ENCODE assay signal across 13 cellular contexts in the genomic region with DNA sequence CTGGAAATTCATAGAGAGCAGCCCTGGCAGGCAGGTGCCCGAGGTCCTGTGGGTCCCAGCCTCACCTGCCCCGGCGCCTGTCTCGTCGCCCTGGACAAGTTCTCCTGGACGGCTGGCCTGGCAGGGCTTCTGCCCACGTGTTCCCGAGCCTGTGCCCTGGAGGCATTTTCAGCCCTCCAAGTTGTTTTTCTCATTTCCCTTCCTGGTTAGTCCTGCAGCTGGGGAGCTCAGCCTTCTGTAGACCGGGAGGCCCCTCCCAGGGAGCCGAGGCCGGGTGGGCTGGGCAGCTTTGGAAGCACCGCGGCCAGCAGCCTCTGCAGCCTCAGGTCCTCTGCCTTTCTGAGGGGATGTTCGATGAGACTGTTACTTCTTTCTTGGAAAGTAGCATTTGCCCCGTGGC.
DNase-seq lines count a peak whose midpoint lies in the region; ATAC-seq and TF ChIP-seq lines count a peak whose summit lies in the region.
"Had no signal": no experiment of that assay in that cellular context is flagged by ENCODE, and none has a peak within 500 bp of the region (broad histone marks: within the 10 kb centered on the region; RNA-seq: fewer than 3 reads in every experiment).

No MANE protein-coding gene starts in this region.

- H3K4me3 ChIP-seq in SJCRH30 (no peak overlapping the region), upper lobe of right lung (no peak overlapping the region), osteoblast (ENCODE audit: insufficient read depth, low read length) (no peak overlapping the region)

- H3K27ac ChIP-seq in SJCRH30 (no peak overlapping the region), upper lobe of right lung (no peak overlapping the region), osteoblast (ENCODE audit: low read depth, low read length) (no peak overlapping the region)

- H4K20me1 ChIP-seq in osteoblast (ENCODE audit: insufficient read depth, low read length) = no peaks in the 10 kb centered on the region

- no peak overlapping the region for H2AFZ ChIP-seq in osteoblast (ENCODE audit: low read length)

- no peaks in the 10 kb centered on the region for H3K4me1 Mint-ChIP-seq in naive thymus-derived CD8-positive, alpha-beta T cell
- H3K4me1 Mint-ChIP-seq: activated naive CD4-positive, alpha-beta T cell treated with anti-CD3 and anti-CD28 coated beads, Interleukin-2, amount 10 ng/mL, durations not matched to agents 7 days and 5 days had no signal

- H3K4me2 ChIP-seq in osteoblast (ENCODE audit: insufficient read depth, low read length) = no peak overlapping the region

- H3K9me3 ChIP-seq in SJCRH30 (replicated peaks) (no peaks in the 10 kb centered on the region), upper lobe of right lung (no peaks in the 10 kb centered on the region), osteoblast (ENCODE audit: low read depth, low read length) (peaks cover 4% of the 10 kb centered on the region)

- H3K27me3 Mint-ChIP-seq in naive thymus-derived CD8-positive, alpha-beta T cell = peaks cover 0 to 32% (median 15%) of the 10 kb centered on the region in 5 donors

- H3K4me1 ChIP-seq in SJCRH30 = no peaks in the 10 kb centered on the region; the same call in 1 of the 2 replicates
- no peaks in the 10 kb centered on the region for H3K4me1 ChIP-seq in upper lobe of right lung
- no peaks in the 10 kb centered on the region for H3K4me1 ChIP-seq in osteoblast (ENCODE audit: insufficient read depth, low read length)

- POLR2A ChIA-PET in naive thymus-derived CD8-positive, alpha-beta T cell (lab: Charles Lee) = no interaction called here

- no peaks in the 10 kb centered on the region for H3K9me3 Mint-ChIP-seq in naive thymus-derived CD8-positive, alpha-beta T cell
- H3K9me3 Mint-ChIP-seq: activated naive CD4-positive, alpha-beta T cell treated with anti-CD3 and anti-CD28 coated beads, Interleukin-2, amount 10 ng/mL, durations not matched to agents 7 days and 5 days; natural killer cell had no signal

- H3K27me3 ChIP-seq in SJCRH30 (peaks cover 26% of the 10 kb centered on the region), upper lobe of right lung (no peaks in the 10 kb centered on the region), osteoblast (ENCODE audit: insufficient read depth, low read length) (no peaks in the 10 kb centered on the region)

- H3K79me2 ChIP-seq in osteoblast (ENCODE audit: insufficient read depth, low read length) = no peaks in the 10 kb centered on the region

- ATAC-seq in upper lobe of right lung = peak; percentile 59
- ATAC-seq in naive thymus-derived CD8-positive, alpha-beta T cell = no peak
- ATAC-seq: natural killer cell had no signal

- no peak overlapping the region for H3K4me3 Mint-ChIP-seq in naive thymus-derived CD8-positive, alpha-beta T cell
- H3K4me3 Mint-ChIP-seq: activated naive CD4-positive, alpha-beta T cell treated with anti-CD3 and anti-CD28 coated beads, Interleukin-2, amount 10 ng/mL, durations not matched to agents 7 days and 5 days; natural killer cell had no signal

- H3K36me3 Mint-ChIP-seq in naive thymus-derived CD8-positive, alpha-beta T cell = no peaks in the 10 kb centered on the region
- H3K36me3 Mint-ChIP-seq: activated naive CD4-positive, alpha-beta T cell treated with anti-CD3 and anti-CD28 coated beads, Interleukin-2, amount 10 ng/mL, durations not matched to agents 7 days and 5 days; natural killer cell had no signal

- H3K27ac Mint-ChIP-seq in naive thymus-derived CD8-positive, alpha-beta T cell = no peak overlapping the region
- H3K27ac Mint-ChIP-seq: activated naive CD4-positive, alpha-beta T cell treated with anti-CD3 and anti-CD28 coated beads, Interleukin-2, amount 10 ng/mL, durations not matched to agents 7 days and 5 days; natural killer cell had no signal

- H3K36me3 ChIP-seq in SJCRH30 = no peaks in the 10 kb centered on the region
- no peaks in the 10 kb centered on the region for H3K36me3 ChIP-seq in upper lobe of right lung
- H3K36me3 ChIP-seq in osteoblast (ENCODE audit: insufficient read depth, low read length) = no peaks in the 10 kb centered on the region

- TF ChIP-seq CTCF in upper lobe of right lung (IDR thresholded peaks at IDR 0.05) = no peak
- TF ChIP-seq CTCF in osteoblast (IDR thresholded peaks at IDR 0.05; ENCODE audit: extremely low read depth, low read depth, low read length) = no peak

- intact Hi-C loops in upper lobe of right lung (cut with DNase I) = no loop called here

- DNase-seq in NCI-H1092 (lab: John Stamatoyannopoulos, UW) (peak; percentile 16), NCI-H1092 treated with DMSO at 0.1 percent for 48 hours (lab: John Stamatoyannopoulos, UW) (no peak), SJCRH30 (peak; percentile 24 to 51), left kidney (ENCODE audit: low read depth, low spot score) (peak; percentile 64), upper lobe of right lung (peak; percentile 71), osteoblast (ENCODE audit: insufficient read length, low spot score, missing footprints) (no peak)
- DNase-seq in naive thymus-derived CD8-positive, alpha-beta T cell = no peak
- DNase-seq in activated effector memory CD4-positive, alpha-beta T cell treated with Interleukin-2 at 50 U/mL for 16 hours = no peak
- DNase-seq: ACHN; activated naive CD4-positive, alpha-beta T cell treated with anti-CD3 and anti-CD28 coated beads, Interleukin-2, amount 10 ng/mL, durations not matched to agents 7 days and 5 days; natural killer cell; NCI-H1694 treated with DMSO at 0.1 percent for 48 hours; SW 1271 had no signal

Comparison
In these comparisons a context has a peak if more than half of its experiments do, and no peak if none do; other contexts are left out.
1. DNase-seq: peak in NCI-H1092 (single experiment), SJCRH30 (2 of 2), left kidney (single experiment) and upper lobe of right lung (single experiment); none in NCI-H1092 treated with DMSO at 0.1 percent for 48 hours (single experiment), osteoblast (single experiment), naive thymus-derived CD8-positive, alpha-beta T cell (0 of 10) and activated effector memory CD4-positive, alpha-beta T cell treated with Interleukin-2 at 50 U/mL for 16 hours (single experiment).